27 cellular contexts compared by ENCODE assay signal in genomic region chr2:241177526-241177925, GRCh38.
"Had no signal": no experiment of that assay in that cellular context is flagged by ENCODE, and none has a peak within 500 bp of the region (broad histone marks: within the 10 kb centered on the region; RNA-seq: fewer than 3 reads in every experiment).

No MANE protein-coding gene starts in this region.

- H3K4me3 ChIP-seq: esophagus squamous epithelium, gastroesophageal sphincter had no signal

- H3K4me1 ChIP-seq: gastroesophageal sphincter had no signal

- H3K4me3 Mint-ChIP-seq: activated CD4-positive, alpha-beta T cell treated with anti-CD3 and anti-CD28 coated beads for 36 hours; activated CD8-positive, alpha-beta T cell treated with anti-CD3 and anti-CD28 coated beads for 36 hours; activated naive CD8-positive, alpha-beta T cell; activated T-cell treated with anti-CD3 and anti-CD28 coated beads, Interleukin-2, amount 50 U/mL, for 4 hours; activated T-helper 17 cell treated with anti-CD3 and anti-CD28 coated beads, Interleukin-2, amount 50 U/mL, for 72 hours; central memory CD8-positive, alpha-beta T cell; effector memory CD8-positive, alpha-beta T cell had no signal

- H3K27me3 Mint-ChIP-seq: activated CD4-positive, alpha-beta T cell treated with anti-CD3 and anti-CD28 coated beads for 36 hours; activated CD8-positive, alpha-beta T cell treated with anti-CD3 and anti-CD28 coated beads for 36 hours; activated naive CD8-positive, alpha-beta T cell; activated T-helper 17 cell treated with anti-CD3 and anti-CD28 coated beads, Interleukin-2, amount 50 U/mL, for 72 hours; central memory CD8-positive, alpha-beta T cell; effector memory CD8-positive, alpha-beta T cell had no signal

- DNase-seq: activated CD4-positive, alpha-beta T cell treated with anti-CD3 and anti-CD28 coated beads for 36 hours; activated CD4-positive, alpha-beta T cell treated with anti-CD3 and anti-CD28 coated beads, Interleukin-2, amount 50 U/mL, for 1 hour; activated CD4-positive, alpha-beta T cell treated with anti-CD3 and anti-CD28 coated beads, Interleukin-2, amount 50 U/mL, for 48 hours; activated CD4-positive, CD25-positive, alpha-beta regulatory T cell; activated CD4-positive, CD25-positive, alpha-beta regulatory T cell treated with anti-CD3 and anti-CD28 coated beads, Interleukin-2, amount 50 U/mL, for 72 hours; activated CD8-positive, alpha-beta memory T cell treated with anti-CD3 and anti-CD28 coated beads for 24 hours; activated CD8-positive, alpha-beta T cell treated with anti-CD3 and anti-CD28 coated beads for 36 hours; activated effector memory CD4-positive, alpha-beta T cell treated with Interleukin-2 at 50 U/mL for 16 hours; activated gamma-delta T cell treated with Interleukin-2 at 50 U/mL for 16 hours; activated naive CD4-positive, alpha-beta T cell treated with anti-CD3 and anti-CD28 coated beads, Interleukin-2, amount 50 U/mL, for 16 hours; activated naive CD4-positive, alpha-beta T cell treated with Interleukin-2 at 50 U/mL for 16 hours; activated T-cell treated with anti-CD3 and anti-CD28 coated beads, Interleukin-2, amount 50 U/mL, for 4 hours; amniotic stem cell; anterior cingulate cortex; brain microvascular endothelial cell; cortex of kidney; dermis blood vessel endothelial cell; effector CD4-positive, alpha-beta T cell; effector memory CD8-positive, alpha-beta T cell; erythroblast; esophagus squamous epithelium; foreskin melanocyte; T1000 had no signal

- H3K27me3 ChIP-seq: brain microvascular endothelial cell, esophagus squamous epithelium, gastroesophageal sphincter had no signal

- H3K9me3 Mint-ChIP-seq: activated CD8-positive, alpha-beta T cell treated with anti-CD3 and anti-CD28 coated beads for 36 hours; activated T-cell treated with anti-CD3 and anti-CD28 coated beads, Interleukin-2, amount 50 U/mL, for 4 hours; activated T-helper 17 cell treated with anti-CD3 and anti-CD28 coated beads, Interleukin-2, amount 50 U/mL, for 72 hours; central memory CD8-positive, alpha-beta T cell; effector memory CD8-positive, alpha-beta T cell had no signal

- H3K27ac Mint-ChIP-seq: activated CD4-positive, alpha-beta T cell treated with anti-CD3 and anti-CD28 coated beads for 36 hours; activated CD8-positive, alpha-beta T cell treated with anti-CD3 and anti-CD28 coated beads for 36 hours; activated naive CD8-positive, alpha-beta T cell; activated T-helper 17 cell treated with anti-CD3 and anti-CD28 coated beads, Interleukin-2, amount 50 U/mL, for 72 hours; effector memory CD8-positive, alpha-beta T cell had no signal

- H3K27ac ChIP-seq: brain microvascular endothelial cell, esophagus squamous epithelium, gastroesophageal sphincter had no signal

- H3K9me3 ChIP-seq: esophagus squamous epithelium, gastroesophageal sphincter had no signal
